In genomic region chr9:22469928-22470544, GRCh38 we compare ENCODE assay signal across 8 cellular contexts. TPM values are rescaled to one million over a fixed set of nuclear protein-coding genes. Genes with fewer than 3 reads are reported as not detected.
DNase-seq lines count a peak whose midpoint lies in the region; ATAC-seq and TF ChIP-seq lines count a peak whose summit lies in the region.

No MANE protein-coding gene starts in this region.

- H3K27ac Mint-ChIP-seq in activated naive CD4-positive, alpha-beta T cell treated with anti-CD3 and anti-CD28 coated beads for 36 hours = no peak overlapping the region
- H3K27ac Mint-ChIP-seq in HFFc6 (no peak overlapping the region), WTC11 (no peak overlapping the region)
- H3K27ac Mint-ChIP-seq in activated CD4-positive, alpha-beta memory T cell treated with anti-CD3 and anti-CD28 coated beads for 36 hours = no peak overlapping the region

- no peak overlapping the region for H3K4me3 Mint-ChIP-seq in activated naive CD4-positive, alpha-beta T cell treated with anti-CD3 and anti-CD28 coated beads for 36 hours
- no peak overlapping the region for H3K4me3 Mint-ChIP-seq in HFFc6
- no peak overlapping the region for H3K4me3 Mint-ChIP-seq in WTC11
- no peak overlapping the region for H3K4me3 Mint-ChIP-seq in activated CD4-positive, alpha-beta memory T cell treated with anti-CD3 and anti-CD28 coated beads for 36 hours

- intact Hi-C loops in activated naive CD4-positive, alpha-beta T cell treated with anti-CD3 and anti-CD28 coated beads for 36 hours (cut with micrococcal nuclease) = loop anchor here (2.0 kb wide), 1 partner anchor 1777 kb away; no protein-coding TSS in a partner anchor
- intact Hi-C loops in left colon (cut with DNase I, micrococcal nuclease) = no loop called here
- intact Hi-C loops in activated CD4-positive, alpha-beta memory T cell treated with anti-CD3 and anti-CD28 coated beads for 36 hours (cut with micrococcal nuclease) = no loop called here

- ATAC-seq in WTC11 = peak; percentile 95
- ATAC-seq in left colon = peak; percentile 61

- TF ChIP-seq CTCF in HFFc6 (IDR thresholded peaks at IDR 0.05) (peak; percentile 89), WTC11 (IDR thresholded peaks at IDR 0.05) (peak; percentile 67)

- POLR2A ChIA-PET in WTC11 (lab: Charles Lee) = no interaction called here
- POLR2A ChIA-PET in activated CD4-positive, alpha-beta memory T cell treated with anti-CD3 and anti-CD28 coated beads for 36 hours (lab: Charles Lee) = no interaction called here

- CTCF ChIA-PET in activated naive CD4-positive, alpha-beta T cell treated with anti-CD3 and anti-CD28 coated beads for 36 hours (lab: Charles Lee) = interaction anchor here (0.5 to 1.0 kb wide), 2 partner anchors 18 to 87 kb away, joined by 3 read pairs; no protein-coding TSS in a partner anchor
- CTCF ChIA-PET in WTC11 (lab: Charles Lee) = interaction anchor here (0.6 to 2.1 kb wide), 20 partner anchors 9 to 954 kb away, joined by 3 to 20 read pairs (median 4); partner anchors contain the start of gene DMRTA1
- CTCF ChIA-PET in activated CD4-positive, alpha-beta memory T cell treated with anti-CD3 and anti-CD28 coated beads for 36 hours (lab: Charles Lee) = interaction anchor here (0.6 to 1.4 kb wide), 2 partner anchors 11 to 18 kb away, joined by 4 read pairs; no protein-coding TSS in a partner anchor

- peak; percentile 24 for DNase-seq in activated naive CD4-positive, alpha-beta T cell treated with anti-CD3 and anti-CD28 coated beads for 36 hours
- no peak for DNase-seq in activated naive CD4-positive, alpha-beta T cell (lab: John Stamatoyannopoulos, UW)
- DNase-seq in HFFc6 = peak; percentile 17
- peak; percentile 63 for DNase-seq in NCI-H128 (lab: John Stamatoyannopoulos, UW; ENCODE audit: unreplicated experiment)
- DNase-seq in WTC11 (ENCODE audit: low spot score) = peak; percentile 32
- no peak for DNase-seq in left colon
- no peak for DNase-seq in activated CD4-positive, alpha-beta memory T cell treated with anti-CD3 and anti-CD28 coated beads for 36 hours
- no peak for DNase-seq in stimulated activated CD4-positive, alpha-beta T cell treated with anti-CD3 and anti-CD28 coated beads, Interleukin-12 subunit alpha, Interleukin-12 subunit beta, amount 100 ng/mL, for 4 hours

- H3K4me1 Mint-ChIP-seq in activated naive CD4-positive, alpha-beta T cell treated with anti-CD3 and anti-CD28 coated beads for 36 hours (ENCODE audit: low read depth) = no peaks in the 10 kb centered on the region
- H3K4me1 Mint-ChIP-seq in HFFc6 (ENCODE audit: low read depth) (no peaks in the 10 kb centered on the region), WTC11 (peaks cover 14% of the 10 kb centered on the region)
- H3K4me1 Mint-ChIP-seq in activated CD4-positive, alpha-beta memory T cell treated with anti-CD3 and anti-CD28 coated beads for 36 hours (ENCODE audit: low read depth) = no peaks in the 10 kb centered on the region

- H3K36me3 Mint-ChIP-seq in activated naive CD4-positive, alpha-beta T cell treated with anti-CD3 and anti-CD28 coated beads for 36 hours (ENCODE audit: low read depth) = no peaks in the 10 kb centered on the region
- H3K36me3 Mint-ChIP-seq in HFFc6 (ENCODE audit: low read depth) (no peaks in the 10 kb centered on the region), WTC11 (no peaks in the 10 kb centered on the region)
- no peaks in the 10 kb centered on the region for H3K36me3 Mint-ChIP-seq in activated CD4-positive, alpha-beta memory T cell treated with anti-CD3 and anti-CD28 coated beads for 36 hours

- no peaks in the 10 kb centered on the region for H3K27me3 Mint-ChIP-seq in activated naive CD4-positive, alpha-beta T cell treated with anti-CD3 and anti-CD28 coated beads for 36 hours (ENCODE audit: low read depth)
- H3K27me3 Mint-ChIP-seq in HFFc6 (ENCODE audit: insufficient read depth) (peaks cover 1% of the 10 kb centered on the region; the same call in 1 of the 2 replicates), WTC11 (ENCODE audit: low read depth) (no peaks in the 10 kb centered on the region)
- no peaks in the 10 kb centered on the region for H3K27me3 Mint-ChIP-seq in activated CD4-positive, alpha-beta memory T cell treated with anti-CD3 and anti-CD28 coated beads for 36 hours

- no peaks in the 10 kb centered on the region for H3K9me3 Mint-ChIP-seq in activated naive CD4-positive, alpha-beta T cell treated with anti-CD3 and anti-CD28 coated beads for 36 hours
- H3K9me3 Mint-ChIP-seq in HFFc6 (no peaks in the 10 kb centered on the region), WTC11 (no peaks in the 10 kb centered on the region)
- no peaks in the 10 kb centered on the region for H3K9me3 Mint-ChIP-seq in activated CD4-positive, alpha-beta memory T cell treated with anti-CD3 and anti-CD28 coated beads for 36 hours

TF ChIP-seq in WTC11, 78 proteins besides CTCF, POLR2A, EP300 and RAD21:
- TF ChIP-seq TP53 (CRISPR knock-in tag; IDR thresholded peaks at IDR 0.05) (no peak), FOXK1 (CRISPR knock-in tag; IDR thresholded peaks at IDR 0.05) (no peak), NFATC4 (CRISPR knock-in tag; IDR thresholded peaks at IDR 0.05) (no peak), E2F1 (CRISPR knock-in tag; IDR thresholded peaks at IDR 0.05) (no peak), NR3C1 (CRISPR knock-in tag; conservative IDR thresholded peaks at IDR 0.05; ENCODE audit: low read depth) (no peak), CREB1 (CRISPR knock-in tag; IDR thresholded peaks at IDR 0.05) (no peak), ZNF423 (CRISPR knock-in tag; IDR thresholded peaks at IDR 0.05) (no peak), TCF7 (CRISPR knock-in tag; IDR thresholded peaks at IDR 0.05; ENCODE audit: low read depth) (no peak)
- TF ChIP-seq, protein P1, sequence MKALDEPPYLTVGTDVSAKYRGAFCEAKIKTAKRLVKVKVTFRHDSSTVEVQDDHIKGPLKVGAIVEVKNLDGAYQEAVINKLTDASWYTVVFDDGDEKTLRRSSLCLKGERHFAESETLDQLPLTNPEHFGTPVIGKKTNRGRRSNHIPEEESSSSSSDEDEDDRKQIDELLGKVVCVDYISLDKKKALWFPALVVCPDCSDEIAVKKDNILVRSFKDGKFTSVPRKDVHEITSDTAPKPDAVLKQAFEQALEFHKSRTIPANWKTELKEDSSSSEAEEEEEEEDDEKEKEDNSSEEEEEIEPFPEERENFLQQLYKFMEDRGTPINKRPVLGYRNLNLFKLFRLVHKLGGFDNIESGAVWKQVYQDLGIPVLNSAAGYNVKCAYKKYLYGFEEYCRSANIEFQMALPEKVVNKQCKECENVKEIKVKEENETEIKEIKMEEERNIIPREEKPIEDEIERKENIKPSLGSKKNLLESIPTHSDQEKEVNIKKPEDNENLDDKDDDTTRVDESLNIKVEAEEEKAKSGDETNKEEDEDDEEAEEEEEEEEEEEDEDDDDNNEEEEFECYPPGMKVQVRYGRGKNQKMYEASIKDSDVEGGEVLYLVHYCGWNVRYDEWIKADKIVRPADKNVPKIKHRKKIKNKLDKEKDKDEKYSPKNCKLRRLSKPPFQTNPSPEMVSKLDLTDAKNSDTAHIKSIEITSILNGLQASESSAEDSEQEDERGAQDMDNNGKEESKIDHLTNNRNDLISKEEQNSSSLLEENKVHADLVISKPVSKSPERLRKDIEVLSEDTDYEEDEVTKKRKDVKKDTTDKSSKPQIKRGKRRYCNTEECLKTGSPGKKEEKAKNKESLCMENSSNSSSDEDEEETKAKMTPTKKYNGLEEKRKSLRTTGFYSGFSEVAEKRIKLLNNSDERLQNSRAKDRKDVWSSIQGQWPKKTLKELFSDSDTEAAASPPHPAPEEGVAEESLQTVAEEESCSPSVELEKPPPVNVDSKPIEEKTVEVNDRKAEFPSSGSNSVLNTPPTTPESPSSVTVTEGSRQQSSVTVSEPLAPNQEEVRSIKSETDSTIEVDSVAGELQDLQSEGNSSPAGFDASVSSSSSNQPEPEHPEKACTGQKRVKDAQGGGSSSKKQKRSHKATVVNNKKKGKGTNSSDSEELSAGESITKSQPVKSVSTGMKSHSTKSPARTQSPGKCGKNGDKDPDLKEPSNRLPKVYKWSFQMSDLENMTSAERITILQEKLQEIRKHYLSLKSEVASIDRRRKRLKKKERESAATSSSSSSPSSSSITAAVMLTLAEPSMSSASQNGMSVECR (CRISPR knock-in tag; IDR thresholded peaks at IDR 0.05; ENCODE audit: borderline replicate concordance) = no peak
- TF ChIP-seq, protein P2, sequence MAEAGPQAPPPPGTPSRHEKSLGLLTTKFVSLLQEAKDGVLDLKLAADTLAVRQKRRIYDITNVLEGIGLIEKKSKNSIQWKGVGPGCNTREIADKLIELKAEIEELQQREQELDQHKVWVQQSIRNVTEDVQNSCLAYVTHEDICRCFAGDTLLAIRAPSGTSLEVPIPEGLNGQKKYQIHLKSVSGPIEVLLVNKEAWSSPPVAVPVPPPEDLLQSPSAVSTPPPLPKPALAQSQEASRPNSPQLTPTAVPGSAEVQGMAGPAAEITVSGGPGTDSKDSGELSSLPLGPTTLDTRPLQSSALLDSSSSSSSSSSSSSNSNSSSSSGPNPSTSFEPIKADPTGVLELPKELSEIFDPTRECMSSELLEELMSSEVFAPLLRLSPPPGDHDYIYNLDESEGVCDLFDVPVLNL (CRISPR knock-in tag; IDR thresholded peaks at IDR 0.05; ENCODE audit: borderline replicate concordance, low read depth) = no peak
TF ChIP-seq in WTC11: peak in this region for 0.

RNA-seq across cellular contexts. Expression of gene DMRTA1, which starts 23.4 kb away (rescaled TPM):
- not detected for total RNA-seq in activated naive CD4-positive, alpha-beta T cell treated with anti-CD3 and anti-CD28 coated beads for 36 hours
- total RNA-seq in HFFc6 (2021; fragmentation: NEBNext Ultra II Directional; extraction: Animal tissue kit (Norgen Biotek cat#: 25700)) = not detected
- total RNA-seq in WTC11 (2021) (2.4 to 2.8 TPM (median 2.6 TPM) in 3 replicates), left colon (under 1 TPM; 0.64 to 0.81 TPM)
- not detected for total RNA-seq in activated CD4-positive, alpha-beta memory T cell treated with anti-CD3 and anti-CD28 coated beads for 36 hours

Comparison
In these comparisons a context has a peak if more than half of its experiments do, and no peak if none do; other contexts are left out.
1. DNase-seq: peak in activated naive CD4-positive, alpha-beta T cell treated with anti-CD3 and anti-CD28 coated beads for 36 hours (single experiment), HFFc6 (single experiment), NCI-H128 (single experiment) and WTC11 (single experiment); none in activated naive CD4-positive, alpha-beta T cell (0 of 4), left colon (0 of 2), activated CD4-positive, alpha-beta memory T cell treated with anti-CD3 and anti-CD28 coated beads for 36 hours (single experiment) and stimulated activated CD4-positive, alpha-beta T cell treated with anti-CD3 and anti-CD28 coated beads, Interleukin-12 subunit alpha, Interleukin-12 subunit beta, amount 100 ng/mL, for 4 hours (single experiment).